Comparison of ENCODE assay signal across 1 cellular context in genomic region chr12:54287316-54288157, GRCh38.
TF ChIP-seq lines count a peak whose summit lies in the region.

No MANE protein-coding gene starts in this region.

TF ChIP-seq in H1, 55 proteins besides CTCF, POLR2A, EP300 and RAD21:
- TF ChIP-seq TAF7 (optimal IDR thresholded peaks at IDR 0.05; ENCODE audit: borderline replicate concordance, low read depth, low read length) (peak; percentile 14), CHD2 (IDR thresholded peaks at IDR 0.05; ENCODE audit: low read length) (0 out of 2 replicates have a peak, but pooled peaks have one; percentile 8), NRF1 (IDR thresholded peaks at IDR 0.05; ENCODE audit: low read depth, low read length) (peak; percentile 9; the same call in 1 of the 2 replicates), POLR2AphosphoS5 (IDR thresholded peaks at IDR 0.05; ENCODE audit: low read depth, low read length) (peak; percentile 99), RFX5 (IDR thresholded peaks at IDR 0.05; ENCODE audit: borderline replicate concordance, low read depth, low read length) (no peak), HDAC6 (IDR thresholded peaks at IDR 0.05; ENCODE audit: low read depth, low read length) (no peak)
